In the genomic region with DNA sequence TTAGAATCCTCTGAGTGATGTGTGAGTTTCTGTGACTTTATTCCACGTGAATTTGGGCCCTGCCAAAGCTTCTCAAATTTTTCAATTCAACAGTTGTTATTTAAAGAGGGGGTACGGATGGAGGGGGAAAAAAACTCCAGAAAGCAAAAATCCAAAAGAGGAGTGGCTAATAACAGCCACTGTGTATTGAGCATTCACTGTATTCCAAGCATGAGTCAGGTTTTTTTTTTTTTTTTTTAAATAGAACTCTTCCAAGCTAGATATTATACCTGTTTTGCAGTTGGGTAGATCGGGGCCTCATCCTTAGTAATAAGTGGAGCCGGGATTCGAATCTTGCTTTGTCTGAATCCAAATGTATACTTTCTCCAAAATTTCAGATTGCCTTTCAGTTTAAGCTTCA, we compare ENCODE assay signal across 18 cellular contexts. TPM values are rescaled to one million over a fixed set of nuclear protein-coding genes. Genes with fewer than 3 reads are reported as not detected.
DNase-seq lines count a peak whose midpoint lies in the region; ATAC-seq, FAIRE-seq and TF ChIP-seq lines count a peak whose summit lies in the region.
"Had no signal": no experiment of that assay in that cellular context is flagged by ENCODE, and none has a peak within 500 bp of the region (broad histone marks: within the 10 kb centered on the region; RNA-seq: fewer than 3 reads in every experiment).

No MANE protein-coding gene starts in this region.

- peaks cover 65% of the 10 kb centered on the region for H3K4me1 Mint-ChIP-seq in T-helper 2 cell treated with Interferon-gamma antibody and Interleukin-4, amounts not matched to agents 5 μg/mL and 100 μg/mL, for 36 hours (ENCODE audit: low read depth)
- peaks cover 21% of the 10 kb centered on the region for H3K4me1 Mint-ChIP-seq in activated T-helper 17 cell treated with anti-CD3 and anti-CD28 coated beads, Interleukin-2, amount 50 U/mL, for 72 hours
- peaks cover 43% of the 10 kb centered on the region for H3K4me1 Mint-ChIP-seq in progenitor cell of endocrine pancreas (ENCODE audit: low read depth)

- peaks cover 79% of the 10 kb centered on the region for H3K4me1 ChIP-seq in Karpas-422 (ENCODE audit: low read length)
- H3K4me1 ChIP-seq: gastroesophageal sphincter, tibial nerve had no signal

- no peak for TF ChIP-seq CTCF in progenitor cell of endocrine pancreas (IDR thresholded peaks at IDR 0.05; ENCODE audit: unreplicated experiment)

- H3K27ac Mint-ChIP-seq in T-helper 2 cell treated with Interferon-gamma antibody and Interleukin-4, amounts not matched to agents 5 μg/mL and 100 μg/mL, for 36 hours, result peak overlapping the region; percentile 97
- H3K27ac Mint-ChIP-seq in activated T-helper 17 cell treated with anti-CD3 and anti-CD28 coated beads, Interleukin-2, amount 50 U/mL, for 72 hours, result peak overlapping the region; percentile 100
- peak overlapping the region; percentile 46 for H3K27ac Mint-ChIP-seq in progenitor cell of endocrine pancreas

- H3K27ac ChIP-seq in Karpas-422 (ENCODE audit: low read length), result 0 out of 2 replicates have a peak overlapping the region, but pooled peaks have one; percentile 17
- H3K27ac ChIP-seq: gastroesophageal sphincter had no signal

- peak overlapping the region; percentile 51; the same call in 1 of the 2 replicates for H3K9ac ChIP-seq in Karpas-422 (ENCODE audit: low read length)

- H3K9me2 ChIP-seq in Karpas-422 (replicated peaks; ENCODE audit: insufficient read depth, low read length), result no peaks in the 10 kb centered on the region

- H2AFZ ChIP-seq in Karpas-422 (ENCODE audit: low read length), result no peak overlapping the region

- H3K79me2 ChIP-seq in Karpas-422 (ENCODE audit: low read length), result no peaks in the 10 kb centered on the region

- peaks cover 5% of the 10 kb centered on the region for H3K36me3 Mint-ChIP-seq in T-helper 2 cell treated with Interferon-gamma antibody and Interleukin-4, amounts not matched to agents 5 μg/mL and 100 μg/mL, for 36 hours (ENCODE audit: low read depth)
- H3K36me3 Mint-ChIP-seq in activated T-helper 17 cell treated with anti-CD3 and anti-CD28 coated beads, Interleukin-2, amount 50 U/mL, for 72 hours (ENCODE audit: low read depth), result no peaks in the 10 kb centered on the region
- no peaks in the 10 kb centered on the region for H3K36me3 Mint-ChIP-seq in progenitor cell of endocrine pancreas (ENCODE audit: insufficient read depth)

- H4K20me1 ChIP-seq in Karpas-422 (ENCODE audit: insufficient read depth, low read depth, low read length), result no peaks in the 10 kb centered on the region

- no peaks in the 10 kb centered on the region for H3K27me3 ChIP-seq in Karpas-422 (ENCODE audit: low read length)
- H3K27me3 ChIP-seq: gastroesophageal sphincter, tibial nerve had no signal

- peak overlapping the region; percentile 70 for H3K4me2 ChIP-seq in Karpas-422 (ENCODE audit: low read depth, low read length, poor library complexity, severe bottlenecking)

- peak overlapping the region; percentile 95 for H3K4me3 Mint-ChIP-seq in T-helper 2 cell treated with Interferon-gamma antibody and Interleukin-4, amounts not matched to agents 5 μg/mL and 100 μg/mL, for 36 hours
- peak overlapping the region; percentile 99 for H3K4me3 Mint-ChIP-seq in activated T-helper 17 cell treated with anti-CD3 and anti-CD28 coated beads, Interleukin-2, amount 50 U/mL, for 72 hours
- no peak overlapping the region for H3K4me3 Mint-ChIP-seq in progenitor cell of endocrine pancreas (ENCODE audit: low read depth)

- H3K27me3 Mint-ChIP-seq in T-helper 2 cell treated with Interferon-gamma antibody and Interleukin-4, amounts not matched to agents 5 μg/mL and 100 μg/mL, for 36 hours (ENCODE audit: low read depth), result no peaks in the 10 kb centered on the region
- no peaks in the 10 kb centered on the region for H3K27me3 Mint-ChIP-seq in activated T-helper 17 cell treated with anti-CD3 and anti-CD28 coated beads, Interleukin-2, amount 50 U/mL, for 72 hours
- H3K27me3 Mint-ChIP-seq in progenitor cell of endocrine pancreas, result no peaks in the 10 kb centered on the region

- ATAC-seq in activated T-helper 17 cell treated with anti-CD3 and anti-CD28 coated beads, Interleukin-2, amount 50 U/mL, for 72 hours (replicated peaks), result no peak
- ATAC-seq: gastroesophageal sphincter had no signal

- no peaks in the 10 kb centered on the region for H3K9me3 ChIP-seq in Karpas-422 (ENCODE audit: low read length)
- H3K9me3 ChIP-seq: gastroesophageal sphincter, tibial nerve had no signal

- no peaks in the 10 kb centered on the region for H3K9me3 Mint-ChIP-seq in T-helper 2 cell treated with Interferon-gamma antibody and Interleukin-4, amounts not matched to agents 5 μg/mL and 100 μg/mL, for 36 hours
- H3K9me3 Mint-ChIP-seq in activated T-helper 17 cell treated with anti-CD3 and anti-CD28 coated beads, Interleukin-2, amount 50 U/mL, for 72 hours, result peaks cover 3% of the 10 kb centered on the region
- no peaks in the 10 kb centered on the region for H3K9me3 Mint-ChIP-seq in progenitor cell of endocrine pancreas (ENCODE audit: low read depth)

- DNase-seq in T-helper 2 cell treated with Interferon-gamma antibody and Interleukin-4, amounts not matched to agents 5 μg/mL and 100 μg/mL, for 36 hours (ENCODE audit: low spot score), result no peak
- no peak for DNase-seq in T-helper 2 cell
- DNase-seq in Karpas-422, result no peak
- no peak for DNase-seq in progenitor cell of endocrine pancreas (ENCODE audit: low spot score, unreplicated experiment)
- no peak for DNase-seq in urothelium cell line (ENCODE audit: low spot score)
- DNase-seq in OCI-M2 (lab: John Stamatoyannopoulos, UW; ENCODE audit: unreplicated experiment), result no peak
- DNase-seq in stimulated activated CD4-positive, alpha-beta T cell treated with anti-CD3 and anti-CD28 coated beads, Interleukin-4, amount 100 ng/mL, for 24 hours, result no peak
- DNase-seq: ACHN; aorta; DMS79; NCI-H1694 treated with DMSO at 0.1 percent for 48 hours; NK-92 treated with Interleukin-12 subunit alpha and Interleukin-12 subunit beta, amount 100 ng/mL, for 24 hours; SW 1271 had no signal

- no peak for FAIRE-seq in urothelium cell line (lab: Jason Lieb, UNC)

- no peak overlapping the region for H3K4me3 ChIP-seq in Karpas-422 (ENCODE audit: low read length)
- H3K4me3 ChIP-seq: gastroesophageal sphincter, tibial nerve had no signal

- H3K36me3 ChIP-seq in Karpas-422 (ENCODE audit: insufficient read depth, low read length), result no peaks in the 10 kb centered on the region
- H3K36me3 ChIP-seq: gastroesophageal sphincter, tibial nerve had no signal

RNA-seq across cellular contexts. Expression of a gene that starts 6.4 kb away (rescaled TPM):
- 39.5 and 68.4 TPM in 2 replicates for total RNA-seq in Karpas-422 (2014; rRNA removed; shearing (Covaris generic); ENCODE audit: low replicate concordance)
- 100 to 1,000 TPM; 107 to 117 TPM for total RNA-seq in activated T-helper 17 cell treated with anti-CD3 and anti-CD28 coated beads, Interleukin-2, amount 50 U/mL, for 72 hours
- total RNA-seq in progenitor cell of endocrine pancreas, result 4.5 and 5.5 TPM in 2 replicates
- total RNA-seq: HT-29, kidney epithelial cell had no signal

Comparison
In these comparisons a context has a peak if more than half of its experiments do, and no peak if none do; other contexts are left out.
1. H3K27ac Mint-ChIP-seq: peak in every context shown above with its lines; median percentile 100 in activated T-helper 17 cell treated with anti-CD3 and anti-CD28 coated beads, Interleukin-2, amount 50 U/mL, for 72 hours; 97 in T-helper 2 cell treated with Interferon-gamma antibody and Interleukin-4, amounts not matched to agents 5 μg/mL and 100 μg/mL, for 36 hours; 46 in progenitor cell of endocrine pancreas.